In the genomic region with DNA sequence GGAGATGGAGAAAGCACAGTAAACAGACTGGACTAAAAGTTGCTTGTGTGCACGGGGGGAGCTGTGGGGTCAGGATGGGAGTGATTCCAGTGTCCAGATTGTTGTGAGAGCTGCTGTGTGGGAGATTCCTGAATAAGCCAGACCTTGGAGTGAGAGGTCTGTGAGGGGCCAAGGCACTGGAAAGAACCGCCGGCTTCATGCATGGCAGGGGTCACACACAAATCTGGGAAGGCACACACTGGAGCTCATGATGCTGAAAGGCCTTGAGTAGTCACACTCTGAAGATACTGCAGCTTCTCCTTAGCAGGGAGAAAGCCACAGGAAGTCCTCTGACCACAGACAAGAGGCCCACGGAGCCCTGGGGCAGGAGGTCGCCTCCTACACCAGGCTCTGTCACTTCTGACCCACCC, we compare ENCODE assay signal across 8 cellular contexts. TPM values are rescaled to one million over a fixed set of nuclear protein-coding genes. Genes with fewer than 3 reads are reported as not detected.
DNase-seq lines count a peak whose midpoint lies in the region; ATAC-seq and TF ChIP-seq lines count a peak whose summit lies in the region.

No MANE protein-coding gene starts in this region.

- no peak for TF ChIP-seq CTCF in choroid plexus epithelial cell (conservative IDR thresholded peaks at IDR 0.05; ENCODE audit: low read depth, low read length)

- H3K9me3 Mint-ChIP-seq in activated CD4-positive, alpha-beta T cell treated with anti-CD3 and anti-CD28 coated beads, Interleukin-2, amount 10 ng/mL, durations not matched to agents 24 days and 14 days: no peaks in the 10 kb centered on the region

- H3K4me3 ChIP-seq in choroid plexus epithelial cell (ENCODE audit: low read depth, low read length): no peak overlapping the region

- no peaks in the 10 kb centered on the region for H3K27me3 Mint-ChIP-seq in activated CD4-positive, alpha-beta T cell treated with anti-CD3 and anti-CD28 coated beads, Interleukin-2, amount 10 ng/mL, durations not matched to agents 24 days and 14 days

- peak overlapping the region; percentile 46 for H3K4me3 Mint-ChIP-seq in activated CD4-positive, alpha-beta T cell treated with anti-CD3 and anti-CD28 coated beads, Interleukin-2, amount 10 ng/mL, durations not matched to agents 24 days and 14 days

- no peak for ATAC-seq in GM18517 (IDR thresholded peaks at IDR 0.05; ENCODE audit: unreplicated experiment)

- H3K27ac Mint-ChIP-seq in activated CD4-positive, alpha-beta T cell treated with anti-CD3 and anti-CD28 coated beads, Interleukin-2, amount 10 ng/mL, durations not matched to agents 24 days and 14 days: peak overlapping the region; percentile 63

- H3K36me3 Mint-ChIP-seq in activated CD4-positive, alpha-beta T cell treated with anti-CD3 and anti-CD28 coated beads, Interleukin-2, amount 10 ng/mL, durations not matched to agents 24 days and 14 days (ENCODE audit: low read depth): no peaks in the 10 kb centered on the region

- intact Hi-C loops in activated CD4-positive, alpha-beta T cell treated with anti-CD3 and anti-CD28 coated beads, Interleukin-2, amount 10 ng/mL, durations not matched to agents 24 days and 14 days (cut with micrococcal nuclease): no loop called here

- H3K4me1 Mint-ChIP-seq in activated CD4-positive, alpha-beta T cell treated with anti-CD3 and anti-CD28 coated beads, Interleukin-2, amount 10 ng/mL, durations not matched to agents 24 days and 14 days: peaks cover 15% of the 10 kb centered on the region

- peak; percentile 72 for DNase-seq in activated CD4-positive, alpha-beta T cell treated with anti-CD3 and anti-CD28 coated beads, Interleukin-2, amount 10 ng/mL, durations not matched to agents 24 days and 14 days
- DNase-seq in activated CD4-positive, alpha-beta T cell treated with anti-CD3 and anti-CD28 coated beads, Interleukin-2, amount 50 U/mL, for 1 hour: no peak
- DNase-seq in MV-4-11 (lab: John Stamatoyannopoulos, UW): peak; percentile 87
- peak; percentile 70 for DNase-seq in choroid plexus epithelial cell (ENCODE audit: low read depth)
- DNase-seq in stimulated activated CD8-positive, alpha-beta memory T cell treated with anti-CD3 and anti-CD28 coated beads, Interleukin-4, amount 100 ng/mL, for 48 hours: peak; percentile 54
- no peak for DNase-seq in GM19238 (ENCODE audit: insufficient read length, low spot score)
- DNase-seq in DMS 273 treated with DMSO at 0.1 percent for 48 hours (lab: John Stamatoyannopoulos, UW): no peak

RNA-seq across cellular contexts. Expression of gene ADCY6, which starts 23.1 kb away (rescaled TPM):
- total RNA-seq in activated CD4-positive, alpha-beta T cell treated with anti-CD3 and anti-CD28 coated beads, Interleukin-2, amount 10 ng/mL, durations not matched to agents 24 days and 14 days: 0.14 and 0.73 TPM in 2 replicates

RNA-seq across cellular contexts. Expression of gene CCNT1, which starts 49.3 kb away (rescaled TPM):
- total RNA-seq in activated CD4-positive, alpha-beta T cell treated with anti-CD3 and anti-CD28 coated beads, Interleukin-2, amount 10 ng/mL, durations not matched to agents 24 days and 14 days: 68.7 and 70.9 TPM in 2 replicates

RNA-seq across cellular contexts. Expression of gene CACNB3, which starts 52.5 kb away (rescaled TPM):
- 9.9 and 11.2 TPM in 2 replicates for total RNA-seq in activated CD4-positive, alpha-beta T cell treated with anti-CD3 and anti-CD28 coated beads, Interleukin-2, amount 10 ng/mL, durations not matched to agents 24 days and 14 days

Comparison
In these comparisons a context has a peak if more than half of its experiments do, and no peak if none do; other contexts are left out.
1. DNase-seq: peak in activated CD4-positive, alpha-beta T cell treated with anti-CD3 and anti-CD28 coated beads, Interleukin-2, amount 10 ng/mL, durations not matched to agents 24 days and 14 days (single experiment), MV-4-11 (single experiment), choroid plexus epithelial cell (single experiment) and stimulated activated CD8-positive, alpha-beta memory T cell treated with anti-CD3 and anti-CD28 coated beads, Interleukin-4, amount 100 ng/mL, for 48 hours (single experiment); none in activated CD4-positive, alpha-beta T cell treated with anti-CD3 and anti-CD28 coated beads, Interleukin-2, amount 50 U/mL, for 1 hour (single experiment), GM19238 (single experiment) and DMS 273 treated with DMSO at 0.1 percent for 48 hours (single experiment).